Comparison of ENCODE assay signal across 8 cellular contexts in the genomic region with DNA sequence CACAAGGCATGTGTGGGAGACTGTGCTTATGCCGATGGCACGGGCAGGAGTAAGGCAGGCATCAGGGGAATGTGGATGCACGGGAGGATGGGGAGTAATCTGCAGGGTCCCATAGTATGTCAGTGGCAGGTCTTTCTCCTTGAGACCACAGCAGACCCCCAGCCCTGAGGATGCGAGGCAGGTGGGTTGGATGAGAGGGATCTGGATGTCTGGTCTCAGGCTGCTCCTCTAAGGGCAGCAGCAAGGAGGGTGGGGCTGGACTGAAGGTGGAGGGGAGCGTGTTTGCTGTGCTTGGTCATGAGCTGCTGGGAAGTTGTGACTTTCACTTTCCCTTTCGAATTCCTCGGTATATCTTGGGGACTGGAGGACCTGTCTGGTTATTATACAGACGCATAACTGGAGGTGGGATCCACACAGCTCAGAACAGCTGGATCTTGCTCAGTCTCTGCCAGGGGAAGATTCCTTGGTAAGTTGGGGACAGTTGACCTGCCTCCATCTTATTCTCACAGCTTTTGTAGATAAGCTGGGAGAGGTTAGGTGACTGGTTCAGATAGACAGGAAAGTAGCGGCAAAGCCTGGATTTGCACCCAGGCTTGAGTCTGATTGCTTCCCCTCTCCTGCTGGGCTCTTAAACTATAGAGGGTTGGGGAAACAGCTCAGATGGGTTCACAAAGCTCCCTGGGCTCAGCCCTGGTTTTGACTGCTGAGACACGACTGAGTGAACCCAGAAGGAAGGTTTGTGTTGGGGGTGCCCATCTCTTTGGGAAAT. TPM values are rescaled to one million over a fixed set of nuclear protein-coding genes. Genes with fewer than 3 reads are reported as not detected.
A peak's percentile ranks its signal among the peaks of the same experiment; 100 is the strongest.
DNase-seq lines count a peak whose midpoint lies in the region; ATAC-seq and TF ChIP-seq lines count a peak whose summit lies in the region.

A gene with protein sequence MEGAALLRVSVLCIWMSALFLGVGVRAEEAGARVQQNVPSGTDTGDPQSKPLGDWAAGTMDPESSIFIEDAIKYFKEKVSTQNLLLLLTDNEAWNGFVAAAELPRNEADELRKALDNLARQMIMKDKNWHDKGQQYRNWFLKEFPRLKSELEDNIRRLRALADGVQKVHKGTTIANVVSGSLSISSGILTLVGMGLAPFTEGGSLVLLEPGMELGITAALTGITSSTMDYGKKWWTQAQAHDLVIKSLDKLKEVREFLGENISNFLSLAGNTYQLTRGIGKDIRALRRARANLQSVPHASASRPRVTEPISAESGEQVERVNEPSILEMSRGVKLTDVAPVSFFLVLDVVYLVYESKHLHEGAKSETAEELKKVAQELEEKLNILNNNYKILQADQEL (plus strand): TSS at position 380 of the 769 bp plus-strand sequence. CDS start 1,823 bp downstream, outside the sequence.

- H3K36me3 ChIP-seq in right atrium auricular region: no peaks in the 10 kb centered on the region

- H3K9me3 Mint-ChIP-seq in activated naive CD8-positive, alpha-beta T cell treated with anti-CD3 and anti-CD28 coated beads, Interleukin-2, amount 10 ng/mL, durations not matched to agents 7 days and 5 days: peaks cover 3% of the 10 kb centered on the region

- H3K27ac ChIP-seq in right atrium auricular region: peak within 1 kb of the TSS; percentile 81 to 82

- peaks cover 34% of the 10 kb centered on the region for H3K4me1 Mint-ChIP-seq in activated naive CD8-positive, alpha-beta T cell treated with anti-CD3 and anti-CD28 coated beads, Interleukin-2, amount 10 ng/mL, durations not matched to agents 7 days and 5 days

- no peaks in the 10 kb centered on the region for H3K27me3 Mint-ChIP-seq in activated naive CD8-positive, alpha-beta T cell treated with anti-CD3 and anti-CD28 coated beads, Interleukin-2, amount 10 ng/mL, durations not matched to agents 7 days and 5 days

- H3K27me3 ChIP-seq in right atrium auricular region: no peaks in the 10 kb centered on the region

- peaks cover 0 to 34% of the 10 kb centered on the region in 2 donors for H3K4me1 ChIP-seq in right atrium auricular region

- TF ChIP-seq CTCF in right atrium auricular region (IDR thresholded peaks at IDR 0.05): no peak

- H3K27ac Mint-ChIP-seq in activated naive CD8-positive, alpha-beta T cell treated with anti-CD3 and anti-CD28 coated beads, Interleukin-2, amount 10 ng/mL, durations not matched to agents 7 days and 5 days: peak within 1 kb of the TSS; percentile 93

- POLR2A ChIA-PET in activated naive CD8-positive, alpha-beta T cell treated with anti-CD3 and anti-CD28 coated beads, Interleukin-2, amount 10 ng/mL, durations not matched to agents 7 days and 5 days (lab: Charles Lee): interaction anchor here (0.8 to 2.9 kb wide), 7 partner anchors 12 to 92 kb away, joined by 3 to 26 read pairs (median 4); a partner anchor contains a TSS

- peaks cover 14% of the 10 kb centered on the region for H3K36me3 Mint-ChIP-seq in activated naive CD8-positive, alpha-beta T cell treated with anti-CD3 and anti-CD28 coated beads, Interleukin-2, amount 10 ng/mL, durations not matched to agents 7 days and 5 days

- DNase-seq in activated CD8-positive, alpha-beta memory T cell treated with anti-CD3 and anti-CD28 coated beads for 24 hours: peak; percentile 76
- DNase-seq in activated CD8-positive, alpha-beta memory T cell treated with anti-CD3 and anti-CD28 coated beads, Interleukin-2, amount 50 U/mL, for 48 hours: no peak
- DNase-seq in NCI-H226: peak; percentile 43
- peak; percentile 52 for DNase-seq in activated naive CD8-positive, alpha-beta T cell treated with anti-CD3 and anti-CD28 coated beads, Interleukin-2, amount 10 ng/mL, durations not matched to agents 7 days and 5 days
- no peak for DNase-seq in right atrium auricular region (ENCODE audit: low spot score)
- peak; percentile 34 to 38 for DNase-seq in stimulated activated CD4-positive, alpha-beta T cell treated with anti-CD3 and anti-CD28 coated beads, Interleukin-2, amount 100 ng/mL, for 48 hours
- no peak for DNase-seq in NCI-H510A treated with DMSO at 0.1 percent for 48 hours (lab: John Stamatoyannopoulos, UW)
- DNase-seq in NCI-H2227 treated with DMSO at 0.1 percent for 48 hours (lab: John Stamatoyannopoulos, UW): no peak

- peak; percentile 95 for ATAC-seq in activated naive CD8-positive, alpha-beta T cell treated with anti-CD3 and anti-CD28 coated beads, Interleukin-2, amount 10 ng/mL, durations not matched to agents 7 days and 5 days (ENCODE audit: low read depth)

- H3K9me3 ChIP-seq in right atrium auricular region: no peaks in the 10 kb centered on the region

- peak within 1 kb of the TSS; percentile 92 for H3K4me3 Mint-ChIP-seq in activated naive CD8-positive, alpha-beta T cell treated with anti-CD3 and anti-CD28 coated beads, Interleukin-2, amount 10 ng/mL, durations not matched to agents 7 days and 5 days

- H3K4me3 ChIP-seq in right atrium auricular region: peak within 1 kb of the TSS; percentile 34 to 51

RNA-seq across cellular contexts. Expression of the gene that starts here (rescaled TPM):
- total RNA-seq in activated naive CD8-positive, alpha-beta T cell treated with anti-CD3 and anti-CD28 coated beads, Interleukin-2, amount 10 ng/mL, durations not matched to agents 7 days and 5 days: 10 to 100 TPM; 38.4 to 40.9 TPM
- 10 to 100 TPM; 10.7 to 18.1 TPM for total RNA-seq in right atrium auricular region

Comparison
In these comparisons a context has a peak if more than half of its experiments do, and no peak if none do; other contexts are left out.
1. DNase-seq: peak in activated CD8-positive, alpha-beta memory T cell treated with anti-CD3 and anti-CD28 coated beads for 24 hours (single experiment), NCI-H226 (single experiment), activated naive CD8-positive, alpha-beta T cell treated with anti-CD3 and anti-CD28 coated beads, Interleukin-2, amount 10 ng/mL, durations not matched to agents 7 days and 5 days (single experiment) and stimulated activated CD4-positive, alpha-beta T cell treated with anti-CD3 and anti-CD28 coated beads, Interleukin-2, amount 100 ng/mL, for 48 hours (2 of 2); none in activated CD8-positive, alpha-beta memory T cell treated with anti-CD3 and anti-CD28 coated beads, Interleukin-2, amount 50 U/mL, for 48 hours (single experiment), right atrium auricular region (single experiment), NCI-H510A treated with DMSO at 0.1 percent for 48 hours (single experiment) and NCI-H2227 treated with DMSO at 0.1 percent for 48 hours (single experiment).